ENCODE assay signal across 9 cellular contexts in genomic region chr5:147509041-147509709, GRCh38. TPM values are rescaled to one million over a fixed set of nuclear protein-coding genes. Genes with fewer than 3 reads are reported as not detected.
A peak's percentile ranks its signal among the peaks of the same experiment; 100 is the strongest.
DNase-seq lines count a peak whose midpoint lies in the region; ATAC-seq and TF ChIP-seq lines count a peak whose summit lies in the region.
"Had no signal": no experiment of that assay in that cellular context is flagged by ENCODE, and none has a peak within 500 bp of the region (broad histone marks: within the 10 kb centered on the region; RNA-seq: fewer than 3 reads in every experiment).

No MANE protein-coding gene starts in this region.

- DNase-seq in NCI-H2171 treated with DMSO at 0.1 percent for 48 hours (lab: John Stamatoyannopoulos, UW) (peak; percentile 12), NCI-H2171 (lab: John Stamatoyannopoulos, UW) (no peak), astrocyte of the cerebellum (ENCODE audit: low read depth) (no peak), islet precursor cell (peak; percentile 62), thoracic aorta (ENCODE audit: low spot score) (no peak), middle frontal gyrus (ENCODE audit: extremely low spot score, low spot score) (no peak)
- no peak for DNase-seq in activated T-cell treated with anti-CD3 and anti-CD28 coated beads, Interleukin-2, amount 50 U/mL, for 24 hours
- DNase-seq: CD4-positive, CD25-positive, alpha-beta regulatory T cell had no signal

- H3K27me3 ChIP-seq in thoracic aorta (replicated peaks; ENCODE audit: insufficient read depth): no peaks in the 10 kb centered on the region

- ATAC-seq in thoracic aorta (ENCODE audit: insufficient number of reproducible peaks, low FRiP score, low read depth): no peak
- no peak for ATAC-seq in HG03378 (IDR thresholded peaks at IDR 0.05; ENCODE audit: unreplicated experiment)

- peak overlapping the region; percentile 76 to 81 for H3K27ac ChIP-seq in thoracic aorta

- H3K4me1 Mint-ChIP-seq in activated T-cell treated with anti-CD3 and anti-CD28 coated beads, Interleukin-2, amount 50 U/mL, for 24 hours (ENCODE audit: low read depth): peaks cover 5% of the 10 kb centered on the region

- no peaks in the 10 kb centered on the region for H3K36me3 Mint-ChIP-seq in activated T-cell treated with anti-CD3 and anti-CD28 coated beads, Interleukin-2, amount 50 U/mL, for 24 hours (ENCODE audit: low read depth)
- H3K36me3 Mint-ChIP-seq: CD4-positive, CD25-positive, alpha-beta regulatory T cell had no signal

- H3K4me1 ChIP-seq in thoracic aorta (ENCODE audit: control insufficient read depth in 1 of 2, low read depth in 2 of 2): peaks cover 7 to 29% of the 10 kb centered on the region in 2 donors

- no peaks in the 10 kb centered on the region for H3K9me3 Mint-ChIP-seq in activated T-cell treated with anti-CD3 and anti-CD28 coated beads, Interleukin-2, amount 50 U/mL, for 24 hours

- H3K27me3 Mint-ChIP-seq in activated T-cell treated with anti-CD3 and anti-CD28 coated beads, Interleukin-2, amount 50 U/mL, for 24 hours: peaks cover 63% of the 10 kb centered on the region

- no peak overlapping the region for H3K27ac Mint-ChIP-seq in activated T-cell treated with anti-CD3 and anti-CD28 coated beads, Interleukin-2, amount 50 U/mL, for 24 hours
- H3K27ac Mint-ChIP-seq: CD4-positive, CD25-positive, alpha-beta regulatory T cell had no signal

- TF ChIP-seq CTCF in astrocyte of the cerebellum (IDR thresholded peaks at IDR 0.05; ENCODE audit: low read depth, low read length, missing control alignments): no peak
- no peak for TF ChIP-seq CTCF in thoracic aorta (IDR thresholded peaks at IDR 0.05)

- no peaks in the 10 kb centered on the region for H3K9me3 ChIP-seq in thoracic aorta

- in situ Hi-C loops in astrocyte of the cerebellum (cut with HindIII; ENCODE audit: low sequenced_read_pairs): no loop called here

- peak overlapping the region; percentile 63 for H3K4me3 ChIP-seq in astrocyte of the cerebellum (ENCODE audit: low read depth, low read length)
- peak overlapping the region; percentile 88 for H3K4me3 ChIP-seq in thoracic aorta

- H3K36me3 ChIP-seq in thoracic aorta: no peaks in the 10 kb centered on the region

- H3K4me3 Mint-ChIP-seq in activated T-cell treated with anti-CD3 and anti-CD28 coated beads, Interleukin-2, amount 50 U/mL, for 24 hours: no peak overlapping the region
- H3K4me3 Mint-ChIP-seq: CD4-positive, CD25-positive, alpha-beta regulatory T cell had no signal

RNA-seq across cellular contexts. Expression of gene DPYSL3, which starts 0.7 kb away (rescaled TPM):
- total RNA-seq in thoracic aorta: 100 to 1,000 TPM; 161 to 255 TPM

Comparison
In these comparisons a context has a peak if more than half of its experiments do, and no peak if none do; other contexts are left out.
1. DNase-seq: peak in NCI-H2171 treated with DMSO at 0.1 percent for 48 hours (single experiment) and islet precursor cell (single experiment); none in NCI-H2171 (single experiment), astrocyte of the cerebellum (single experiment), thoracic aorta (single experiment), activated T-cell treated with anti-CD3 and anti-CD28 coated beads, Interleukin-2, amount 50 U/mL, for 24 hours (single experiment) and middle frontal gyrus (single experiment).